In the genomic region with DNA sequence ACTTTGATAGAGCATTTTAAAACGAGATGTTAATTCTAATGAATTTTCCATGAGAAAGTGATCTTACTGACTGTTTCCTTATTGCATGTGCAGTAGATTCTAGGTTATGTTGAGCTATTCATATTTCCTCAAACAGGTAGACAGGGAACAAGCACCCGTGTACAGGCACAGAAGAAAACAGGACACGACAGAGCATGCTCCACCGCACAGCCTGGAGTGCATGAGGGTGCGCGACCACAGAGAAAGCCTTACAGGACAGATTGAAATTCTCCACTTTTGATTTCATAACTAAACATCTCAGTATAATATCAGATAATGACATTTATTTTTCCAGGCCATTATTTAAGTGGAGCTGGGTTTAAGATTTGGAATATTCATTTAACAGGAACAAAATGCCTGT, we compare ENCODE assay signal across 1 cellular context. TPM values are rescaled to one million over a fixed set of nuclear protein-coding genes. Genes with fewer than 3 reads are reported as not detected.
"Had no signal": no experiment of that assay in that cellular context is flagged by ENCODE, and none has a peak within 500 bp of the region (broad histone marks: within the 10 kb centered on the region; RNA-seq: fewer than 3 reads in every experiment).

No MANE protein-coding gene starts in this region.

RNA-seq across cellular contexts. Expression of gene TRIM77, which starts 41.9 kb away (rescaled TPM):
- polyA plus RNA-seq: GM12878 had no signal
